In the genomic region with DNA sequence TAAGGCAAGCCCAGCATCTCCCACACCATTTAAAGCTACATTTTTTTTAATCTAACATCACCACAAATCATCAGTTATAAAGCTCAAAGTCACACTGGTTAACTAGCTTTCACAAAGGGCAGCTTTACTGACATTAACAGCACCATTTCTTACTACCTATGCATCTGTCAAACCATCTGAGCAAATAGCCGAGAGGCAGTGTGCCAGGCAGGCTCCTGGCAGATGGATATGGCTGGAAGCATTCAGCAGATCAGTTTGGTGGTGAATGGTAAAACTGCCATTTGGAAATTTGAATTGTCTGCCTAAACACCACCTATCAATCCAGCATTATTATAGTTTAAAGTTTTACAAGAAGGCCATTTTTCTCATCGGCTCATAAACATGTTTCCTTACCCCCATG, we compare ENCODE assay signal across 18 cellular contexts.
DNase-seq lines count a peak whose midpoint lies in the region; ATAC-seq and TF ChIP-seq lines count a peak whose summit lies in the region.
"Had no signal": no experiment of that assay in that cellular context is flagged by ENCODE, and none has a peak within 500 bp of the region (broad histone marks: within the 10 kb centered on the region; RNA-seq: fewer than 3 reads in every experiment).

No MANE protein-coding gene starts in this region.

- no peak overlapping the region for H3K9ac ChIP-seq in IMR-90 (ENCODE audit: low read depth, low read length)
- H3K9ac ChIP-seq: GM23248 had no signal

- H3K27me3 Mint-ChIP-seq in brain, result no peaks in the 10 kb centered on the region
- H3K27me3 Mint-ChIP-seq in MCF 10A (ENCODE audit: insufficient read depth, unreplicated experiment), result peaks cover 53% of the 10 kb centered on the region

- peak overlapping the region; percentile 17; the same call in 1 of the 2 replicates for H2BK20ac ChIP-seq in IMR-90 (ENCODE audit: low read depth, low read length)

- ATAC-seq in IMR-90 (ENCODE audit: low read depth), result no peak
- ATAC-seq in HG02798 (IDR thresholded peaks at IDR 0.05; ENCODE audit: poor library complexity, unreplicated experiment), result no peak
- no peak for ATAC-seq in omental fat pad (ENCODE audit: low FRiP score)
- ATAC-seq: K562, T-cell had no signal

- no peak overlapping the region for H4K5ac ChIP-seq in IMR-90 (ENCODE audit: low read depth, low read length)

- TF ChIP-seq CTCF in A673 (conservative IDR thresholded peaks at IDR 0.05; ENCODE audit: low read depth, low read length) (no peak), IMR-90 (conservative IDR thresholded peaks at IDR 0.05; ENCODE audit: low read depth, low read length) (no peak), brain (conservative IDR thresholded peaks at IDR 0.05) (no peak), omental fat pad (IDR thresholded peaks at IDR 0.05) (no peak), MCF 10A (IDR thresholded peaks at IDR 0.05; ENCODE audit: unreplicated experiment) (no peak)

- peaks cover 28% of the 10 kb centered on the region for H3K4me1 Mint-ChIP-seq in brain
- no peaks in the 10 kb centered on the region for H3K4me1 Mint-ChIP-seq in MCF 10A (ENCODE audit: insufficient read depth, unreplicated experiment)
- H3K4me1 Mint-ChIP-seq: T-cell had no signal

- no peak overlapping the region for H2AFZ ChIP-seq in IMR-90 (replicated peaks; ENCODE audit: low read length, poor library complexity)
- H2AFZ ChIP-seq: GM23248 had no signal

- H3K27me3 ChIP-seq in A673 (replicated peaks; ENCODE audit: insufficient read depth, low read depth, low read length, poor library complexity) (no peaks in the 10 kb centered on the region), IMR-90 (ENCODE audit: control insufficient read depth, insufficient read depth, low read length) (no peaks in the 10 kb centered on the region)
- H3K27me3 ChIP-seq: SJCRH30 had no signal

- H2AK9ac ChIP-seq in IMR-90 (replicated peaks; ENCODE audit: low read depth, low read length, poor library complexity), result no peak overlapping the region

- H3K79me1 ChIP-seq in IMR-90 (ENCODE audit: low read depth in 1 of 2, low read length in 2 of 2), result peaks cover 12% of the 10 kb centered on the region in 2 experiments

- H4K8ac ChIP-seq in IMR-90 (ENCODE audit: low read depth in 2 of 2, low read length in 2 of 2), result no peak overlapping the region; a peak in 1 of 4 replicates

- H3K27ac ChIP-seq in A673 (ENCODE audit: low read depth, low read length, poor library complexity, severe bottlenecking) (peak overlapping the region; percentile 43), IMR-90 (ENCODE audit: insufficient read depth, low read length) (no peak overlapping the region)
- H3K27ac ChIP-seq: HL-60, SJCRH30 had no signal

- H3K9me3 ChIP-seq in A673 (ENCODE audit: low read depth, low read length, poor library complexity, severe bottlenecking) (no peaks in the 10 kb centered on the region), IMR-90 (ENCODE audit: control insufficient read depth, insufficient read depth, low read length) (no peaks in the 10 kb centered on the region)
- H3K9me3 ChIP-seq: SJCRH30 had no signal

- H3K4me3 Mint-ChIP-seq in brain (peak overlapping the region in 1 of 5 experiments; percentile 14), MCF 10A (ENCODE audit: unreplicated experiment) (no peak overlapping the region)
- H3K4me3 Mint-ChIP-seq: T-cell had no signal

- H3K18ac ChIP-seq in IMR-90 (ENCODE audit: low read depth, low read length), result peak overlapping the region; percentile 30; the same call in 1 of the 2 replicates

- H3K56ac ChIP-seq in IMR-90 (ENCODE audit: extremely low read depth, insufficient read depth, low read length), result no peak overlapping the region

- no peak for DNase-seq in A673 (ENCODE audit: low spot score)
- DNase-seq in IMR-90, result no peak
- peak; percentile 93 for DNase-seq in NCI-H446 treated with DMSO at 0.1 percent for 48 hours (lab: John Stamatoyannopoulos, UW)
- DNase-seq in omental fat pad (ENCODE audit: low spot score), result no peak
- DNase-seq in MCF 10A (ENCODE audit: unreplicated experiment), result no peak
- DNase-seq in hepatic stellate cell (ENCODE audit: low spot score), result no peak
- DNase-seq: Calu3, DMS79 treated with DMSO at 0.1 percent for 48 hours, GM23248, NCI-H1417, NCI-H2107, NCI-H510A, SJCRH30, T-cell had no signal

- H3K9me1 ChIP-seq in IMR-90 (ENCODE audit: insufficient read depth, low read length), result peaks cover 6% of the 10 kb centered on the region; the same call in 1 of the 2 replicates

- dilution Hi-C loops in IMR-90 (cut with HindIII; ENCODE audit: low sequenced_read_pairs, unreplicated experiment), result no loop called here

- CTCF ChIA-PET in A673 (lab: Charles Lee), result no interaction called here
- CTCF ChIA-PET in IMR-90 (lab: Yijun Ruan, JAX), result no interaction called here
- CTCF ChIA-PET in MCF 10A (lab: Yijun Ruan, JAX), result no interaction called here

- 0 out of 2 replicates have a peak overlapping the region, but pooled peaks have one; percentile 2 for H3K14ac ChIP-seq in IMR-90 (replicated peaks; ENCODE audit: low read depth, low read length)

- no peak overlapping the region for H3K4me2 ChIP-seq in IMR-90 (ENCODE audit: low read depth, low read length)

- no peak for TF ChIP-seq POLR2A in IMR-90 (IDR thresholded peaks at IDR 0.05; ENCODE audit: low read depth, low read length)

- POLR2A ChIA-PET in A673 (lab: Charles Lee; ENCODE audit: low non-redundant PET), result no interaction called here
- POLR2A ChIA-PET in IMR-90 (lab: Charles Lee; ENCODE audit: unreplicated experiment), result no interaction called here
- POLR2A ChIA-PET in MCF 10A (lab: Yijun Ruan, JAX), result no interaction called here

- intact Hi-C loops in A673 (cut with micrococcal nuclease; ENCODE audit: unreplicated experiment) (no loop called here), IMR-90 (cut with micrococcal nuclease) (no loop called here), MCF 10A (cut with micrococcal nuclease) (no loop called here)

- H3K36me3 ChIP-seq in A673 (ENCODE audit: insufficient read depth, low read length, poor library complexity, severe bottlenecking) (no peaks in the 10 kb centered on the region), IMR-90 (ENCODE audit: control insufficient read depth, insufficient read depth, low read length) (no peaks in the 10 kb centered on the region)
- H3K36me3 ChIP-seq: SJCRH30 had no signal

- 0 out of 2 replicates have a peak overlapping the region, but pooled peaks have one; percentile 10 for H2BK120ac ChIP-seq in IMR-90 (ENCODE audit: low read depth, low read length)

- TF ChIP-seq RAD21 in IMR-90 (IDR thresholded peaks at IDR 0.05; ENCODE audit: low read length), result no peak

- peaks cover 50% of the 10 kb centered on the region for H3K36me3 Mint-ChIP-seq in brain
- no peaks in the 10 kb centered on the region for H3K36me3 Mint-ChIP-seq in MCF 10A (ENCODE audit: insufficient read depth, unreplicated experiment)
- H3K36me3 Mint-ChIP-seq: T-cell had no signal

- WGBS in IMR-90 (ENCODE audit: extremely low coverage in 2 of 2, insufficient read length in 1 of 2), 2 experiments, result no CpG with 5 or more reads among the region's 2 CpGs

- no peaks in the 10 kb centered on the region for H4K20me1 ChIP-seq in IMR-90 (ENCODE audit: insufficient read depth, low read length)

- peaks cover 10% of the 10 kb centered on the region for H3K4me1 ChIP-seq in A673 (ENCODE audit: insufficient read depth, low read length, poor library complexity, severe bottlenecking)
- peaks cover 2% of the 10 kb centered on the region; the same call in 1 of the 2 replicates for H3K4me1 ChIP-seq in IMR-90 (ENCODE audit: control insufficient read depth, insufficient read depth, low read length)

- in situ Hi-C loops in IMR-90 (cut with MboI; ENCODE audit: low sequenced_read_pairs), result no loop called here

- no peak overlapping the region for H3K23ac ChIP-seq in IMR-90 (ENCODE audit: low read depth, low read length)

- peak overlapping the region in 3 of 5 experiments; percentile 7 to 90 (median 86) for H3K27ac Mint-ChIP-seq in brain
- no peak overlapping the region for H3K27ac Mint-ChIP-seq in MCF 10A (ENCODE audit: low read depth, unreplicated experiment)
- H3K27ac Mint-ChIP-seq: T-cell had no signal

- peak overlapping the region; percentile 52 for H4K91ac ChIP-seq in IMR-90 (ENCODE audit: insufficient read depth, low read depth, low read length)

- BruUV-seq in A673 (replicated peaks; lab: Mats Ljungman, UMichigan) (TSS peak; percentile 13), IMR-90 (replicated peaks; lab: Mats Ljungman, UMichigan) (no TSS peak), MCF 10A (replicated peaks; lab: Mats Ljungman, UMichigan) (no TSS peak)

- peaks cover 18 to 33% (median 27%) of the 10 kb centered on the region in 5 experiments for H3K9me3 Mint-ChIP-seq in brain
- H3K9me3 Mint-ChIP-seq in MCF 10A (ENCODE audit: unreplicated experiment), result peaks cover 2% of the 10 kb centered on the region
- H3K9me3 Mint-ChIP-seq: T-cell had no signal

- H2BK5ac ChIP-seq in IMR-90 (ENCODE audit: low read depth, low read length, poor library complexity, severe bottlenecking), result peak overlapping the region; percentile 34

- H2BK15ac ChIP-seq in IMR-90 (ENCODE audit: low read depth, low read length), result peak overlapping the region; percentile 92

- H3K4me3 ChIP-seq in A673 (ENCODE audit: low read depth, low read length, poor library complexity, severe bottlenecking) (no peak overlapping the region), IMR-90 (ENCODE audit: insufficient read depth, low read depth, low read length) (no peak overlapping the region)
- H3K4me3 ChIP-seq: GM23248, K562, SJCRH30 had no signal

- no peak overlapping the region for H2AK5ac ChIP-seq in IMR-90 (ENCODE audit: low read depth, low read length)

- peak overlapping the region; percentile 52; the same call in 1 of the 2 replicates for H3K4ac ChIP-seq in IMR-90 (ENCODE audit: low read depth, low read length)

TF ChIP-seq in IMR-90, 13 proteins besides CTCF, POLR2A, EP300 and RAD21 (continues in another document):
- TF ChIP-seq MAFK (IDR thresholded peaks at IDR 0.05; ENCODE audit: low read depth, low read length) (no peak), RCOR1 (IDR thresholded peaks at IDR 0.05; ENCODE audit: insufficient replicate concordance, low read length) (no peak), CHD1 (IDR thresholded peaks at IDR 0.05; ENCODE audit: low read depth, low read length) (no peak), MAZ (IDR thresholded peaks at IDR 0.05; ENCODE audit: borderline replicate concordance, low read depth, low read length) (no peak), FOS (IDR thresholded peaks at IDR 0.05; ENCODE audit: low read depth, low read length) (no peak), SMC3 (IDR thresholded peaks at IDR 0.05; ENCODE audit: low read depth, low read length) (no peak)
- TF ChIP-seq, protein P1, sequence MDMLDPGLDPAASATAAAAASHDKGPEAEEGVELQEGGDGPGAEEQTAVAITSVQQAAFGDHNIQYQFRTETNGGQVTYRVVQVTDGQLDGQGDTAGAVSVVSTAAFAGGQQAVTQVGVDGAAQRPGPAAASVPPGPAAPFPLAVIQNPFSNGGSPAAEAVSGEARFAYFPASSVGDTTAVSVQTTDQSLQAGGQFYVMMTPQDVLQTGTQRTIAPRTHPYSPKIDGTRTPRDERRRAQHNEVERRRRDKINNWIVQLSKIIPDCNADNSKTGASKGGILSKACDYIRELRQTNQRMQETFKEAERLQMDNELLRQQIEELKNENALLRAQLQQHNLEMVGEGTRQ (IDR thresholded peaks at IDR 0.05; ENCODE audit: low read depth, low read length), result no peak
